In the genomic region with DNA sequence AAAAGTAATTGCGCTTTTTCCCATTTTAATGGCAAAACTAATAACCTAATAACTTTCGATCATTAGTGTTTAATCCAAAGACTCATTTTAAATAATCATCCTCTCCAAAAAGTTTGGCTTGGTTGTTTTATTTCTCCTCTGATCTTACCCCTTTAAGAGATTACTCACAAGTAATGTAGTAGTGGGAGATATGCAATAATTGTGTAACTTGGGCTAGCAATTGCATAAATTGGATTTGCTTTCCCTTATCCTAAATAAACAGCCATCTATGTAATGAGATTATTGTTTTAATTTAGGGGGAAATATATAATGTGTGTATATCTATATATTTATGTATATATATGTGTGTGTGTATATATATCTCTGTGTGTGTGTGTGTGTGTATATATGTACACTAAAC, we compare ENCODE assay signal across 17 cellular contexts.
"Had no signal": no experiment of that assay in that cellular context is flagged by ENCODE, and none has a peak within 500 bp of the region (broad histone marks: within the 10 kb centered on the region; RNA-seq: fewer than 3 reads in every experiment).

No MANE protein-coding gene starts in this region.

- DNase-seq: activated CD4-positive, alpha-beta T cell treated with anti-CD3 and anti-CD28 coated beads, Interleukin-2, amount 50 U/mL, for 4 hours; activated effector memory CD4-positive, alpha-beta T cell treated with anti-CD3 and anti-CD28 coated beads, Interleukin-2, amount 50 U/mL, for 16 hours; activated T-cell treated with anti-CD3 and anti-CD28 coated beads, Interleukin-2, amount 50 U/mL, for 4 hours; aorta; cortex of kidney; effector CD8-positive, alpha-beta T cell; immature natural killer cell; left colon; naive thymus-derived CD4-positive, alpha-beta T cell; retina; small intestine; T-helper 17 cell; thyroid gland had no signal

- H3K9me3 Mint-ChIP-seq: immature natural killer cell had no signal

- H3K9me3 ChIP-seq: thyroid gland, vagina had no signal

- H3K4me1 Mint-ChIP-seq: immature natural killer cell had no signal

- H3K27ac ChIP-seq: foreskin keratinocyte, thyroid gland, vagina had no signal

- H3K27ac Mint-ChIP-seq: activated naive CD8-positive, alpha-beta T cell; immature natural killer cell; naive thymus-derived CD4-positive, alpha-beta T cell; T-helper 17 cell had no signal

- H3K27me3 ChIP-seq: foreskin keratinocyte, thyroid gland, vagina had no signal

- H3K4me3 ChIP-seq: lung, thyroid gland, vagina had no signal

- H3K27me3 Mint-ChIP-seq: T-helper 17 cell had no signal

- H3K4me1 ChIP-seq: vagina had no signal

- H3K4me3 Mint-ChIP-seq: activated naive CD8-positive, alpha-beta T cell; activated T-cell treated with anti-CD3 and anti-CD28 coated beads, Interleukin-2, amount 50 U/mL, for 4 hours; immature natural killer cell; naive thymus-derived CD4-positive, alpha-beta T cell; T-helper 17 cell had no signal

- H3K36me3 ChIP-seq: thyroid gland, vagina had no signal

- FAIRE-seq: small intestine had no signal
